Comparison of ENCODE assay signal across 17 cellular contexts in genomic region chr15:61050844-61051569, GRCh38.
DNase-seq lines count a peak whose midpoint lies in the region; ATAC-seq and TF ChIP-seq lines count a peak whose summit lies in the region.
"Had no signal": no experiment of that assay in that cellular context is flagged by ENCODE, and none has a peak within 500 bp of the region (broad histone marks: within the 10 kb centered on the region; RNA-seq: fewer than 3 reads in every experiment).

No MANE protein-coding gene starts in this region.

- peak; percentile 35 for DNase-seq in NK-92 treated with Interleukin-12 subunit alpha and Interleukin-12 subunit beta, amount 100 ng/mL, for 24 hours (lab: John Stamatoyannopoulos, UW)
- DNase-seq in NK-92 (lab: John Stamatoyannopoulos, UW; ENCODE audit: unreplicated experiment) (no peak), MG63 (peak; percentile 4), esophagus muscularis mucosa (ENCODE audit: extremely low spot score) (peak; percentile 91), renal cortical epithelial cell (ENCODE audit: low read depth) (peak; percentile 56), T1000 (lab: John Stamatoyannopoulos, UW) (no peak)
- DNase-seq: 8988T; activated CD4-positive, alpha-beta T cell treated with anti-CD3 and anti-CD28 coated beads for 1 hour; activated naive CD8-positive, alpha-beta T cell treated with anti-CD3 and anti-CD28 coated beads, Interleukin-2, amount 10 ng/mL, durations not matched to agents 7 days and 5 days; activated T-cell treated with anti-CD3 and anti-CD28 coated beads for 4 hours; CD4-positive, CD25-positive, alpha-beta regulatory T cell; glutamatergic neuron; NCI-H1092 treated with DMSO at 0.1 percent for 48 hours; stimulated activated CD4-positive, alpha-beta T cell treated with anti-CD3 and anti-CD28 coated beads, Interleukin-4, amount 100 ng/mL, for 4 hours; T-helper 1 cell had no signal

- no peak overlapping the region for H3K4me3 ChIP-seq in MG63
- no peak overlapping the region for H3K4me3 ChIP-seq in esophagus muscularis mucosa

- no peak for TF ChIP-seq POLR2A in esophagus muscularis mucosa (IDR thresholded peaks at IDR 0.05; ENCODE audit: low read depth)

- peaks cover 0 to 28% (median 24%) of the 10 kb centered on the region in 4 donors for H3K4me1 ChIP-seq in esophagus muscularis mucosa

- H3K27ac ChIP-seq in esophagus muscularis mucosa (replicated peaks in 1 of 4) = peak overlapping the region; percentile 54 to 71 (median 64)

- no peak for TF ChIP-seq EP300 in esophagus muscularis mucosa (IDR thresholded peaks at IDR 0.05)

- no peaks in the 10 kb centered on the region for H3K36me3 ChIP-seq in MG63
- no peaks in the 10 kb centered on the region for H3K36me3 ChIP-seq in esophagus muscularis mucosa

- no peak for TF ChIP-seq CTCF in esophagus muscularis mucosa (IDR thresholded peaks at IDR 0.05)

- WGBS in esophagus muscularis mucosa = 58% methylated on average over 2 of the region's 6 CpGs

- intact Hi-C loops in esophagus muscularis mucosa (cut with DNase I) = loop anchor here (5.0 to 10.0 kb wide), 3 partner anchors 134 to 546 kb away; no protein-coding TSS in a partner anchor

- H3K27me3 ChIP-seq in MG63 (peaks cover 2% of the 10 kb centered on the region; the same call in 1 of the 2 replicates), esophagus muscularis mucosa (no peaks in the 10 kb centered on the region)

- ATAC-seq in HG03520 (IDR thresholded peaks at IDR 0.05; ENCODE audit: unreplicated experiment) (no peak), HG02981 (IDR thresholded peaks at IDR 0.05; ENCODE audit: unreplicated experiment) (no peak)

- H3K9me3 ChIP-seq in MG63 = no peaks in the 10 kb centered on the region
- no peaks in the 10 kb centered on the region for H3K9me3 ChIP-seq in esophagus muscularis mucosa

Comparison
In these comparisons a context has a peak if more than half of its experiments do, and no peak if none do; other contexts are left out.
1. DNase-seq: peak in NK-92 treated with Interleukin-12 subunit alpha and Interleukin-12 subunit beta, amount 100 ng/mL, for 24 hours (single experiment), MG63 (single experiment), esophagus muscularis mucosa (single experiment) and renal cortical epithelial cell (single experiment); none in NK-92 (single experiment) and T1000 (single experiment).